In genomic region chr4:160523236-160523635, GRCh38 we compare ENCODE assay signal across 19 cellular contexts.
"Had no signal": no experiment of that assay in that cellular context is flagged by ENCODE, and none has a peak within 500 bp of the region (broad histone marks: within the 10 kb centered on the region; RNA-seq: fewer than 3 reads in every experiment).

No MANE protein-coding gene starts in this region.

- ATAC-seq: activated CD8-positive, alpha-beta memory T cell treated with anti-CD3 and anti-CD28 coated beads, Interleukin-2, amount 10 ng/mL, durations not matched to agents 7 days and 5 days; activated CD8-positive, alpha-beta T cell treated with anti-CD3 and anti-CD28 coated beads for 36 hours; esophagus mucosa; natural killer cell treated with Interleukin-12 subunit alpha and Interleukin-12 subunit beta and Interleukin-15 and Interleukin-18, amount 100 ng/mL, for 72 hours had no signal

- DNase-seq: activated CD4-positive, alpha-beta T cell treated with anti-CD3 and anti-CD28 coated beads, Interleukin-2, amount 10 ng/mL, durations not matched to agents 7 days and 5 days; activated CD4-positive, CD25-positive, alpha-beta regulatory T cell treated with anti-CD3 and anti-CD28 coated beads, Interleukin-2, amount 50 U/mL, for 72 hours; activated CD8-positive, alpha-beta memory T cell treated with anti-CD3 and anti-CD28 coated beads, Interleukin-2, amount 10 ng/mL, durations not matched to agents 7 days and 5 days; activated CD8-positive, alpha-beta T cell treated with anti-CD3 and anti-CD28 coated beads for 36 hours; activated effector memory CD4-positive, alpha-beta T cell treated with anti-CD3 and anti-CD28 coated beads, Interleukin-2, amount 50 U/mL, for 16 hours; activated naive CD4-positive, alpha-beta T cell treated with anti-CD3 and anti-CD28 coated beads, Interleukin-2, amount 10 ng/mL, durations not matched to agents 7 days and 5 days; activated T-cell treated with anti-CD3 and anti-CD28 coated beads for 4 hours; brain microvascular endothelial cell; caudate nucleus; effector memory CD4-positive, alpha-beta T cell; hypothalamus; left ventricle myocardium inferior; midbrain; ovary; stimulated activated CD4-positive, alpha-beta T cell treated with anti-CD3 and anti-CD28 coated beads, Interleukin-4, amount 100 ng/mL, for 4 hours; tibial artery had no signal

- FAIRE-seq: endothelial cell of umbilical vein had no signal
